29 cellular contexts compared by ENCODE assay signal in genomic region chr17:81802856-81803643, GRCh38. TPM values are rescaled to one million over a fixed set of nuclear protein-coding genes. Genes with fewer than 3 reads are reported as not detected.
DNase-seq lines count a peak whose midpoint lies in the region; ATAC-seq, FAIRE-seq and TF ChIP-seq lines count a peak whose summit lies in the region.
"Had no signal": no experiment of that assay in that cellular context is flagged by ENCODE, and none has a peak within 500 bp of the region (broad histone marks: within the 10 kb centered on the region; RNA-seq: fewer than 3 reads in every experiment).

No MANE protein-coding gene starts in this region.

- no peak for ATAC-seq in GM18907 (IDR thresholded peaks at IDR 0.05; ENCODE audit: unreplicated experiment)
- ATAC-seq in HG03460 (IDR thresholded peaks at IDR 0.05; ENCODE audit: unreplicated experiment) = no peak
- ATAC-seq: left colon; SK-N-SH treated with all-trans-retinoic acid at 6 μM for 48 hours; stimulated activated naive CD8-positive, alpha-beta T cell treated with anti-CD3 and anti-CD28 coated beads, Interleukin-15, Interleukin-2, amounts not matched to agents 100 U/mL and 50 U/mL, for 24 hours had no signal

- H3K27ac Mint-ChIP-seq in activated naive CD4-positive, alpha-beta T cell treated with anti-CD3 and anti-CD28 coated beads, Interleukin-2, amount 50 U/mL, for 24 hours = no peak overlapping the region
- no peak overlapping the region for H3K27ac Mint-ChIP-seq in mesothelial cell of epicardium
- H3K27ac Mint-ChIP-seq: memory B cell had no signal

- H3K36me3 ChIP-seq in WERI-Rb-1 = no peaks in the 10 kb centered on the region
- H3K36me3 ChIP-seq: right atrium auricular region had no signal

- H3K9me3 Mint-ChIP-seq in activated naive CD4-positive, alpha-beta T cell treated with anti-CD3 and anti-CD28 coated beads, Interleukin-2, amount 50 U/mL, for 24 hours = no peaks in the 10 kb centered on the region
- H3K9me3 Mint-ChIP-seq in mesothelial cell of epicardium = peaks cover 4% of the 10 kb centered on the region

- peaks cover 5% of the 10 kb centered on the region for H3K27me3 ChIP-seq in WERI-Rb-1 (ENCODE audit: insufficient read depth, low read depth, severe bottlenecking)

- no peak overlapping the region for H3K27ac ChIP-seq in WERI-Rb-1
- H3K27ac ChIP-seq: body of pancreas, right atrium auricular region had no signal

- H3K36me3 Mint-ChIP-seq in activated naive CD4-positive, alpha-beta T cell treated with anti-CD3 and anti-CD28 coated beads, Interleukin-2, amount 50 U/mL, for 24 hours = no peaks in the 10 kb centered on the region
- no peaks in the 10 kb centered on the region for H3K36me3 Mint-ChIP-seq in mesothelial cell of epicardium
- H3K36me3 Mint-ChIP-seq: memory B cell had no signal

- FAIRE-seq in urothelium cell line (lab: Jason Lieb, UNC) = peak; percentile 37

- peak overlapping the region; percentile 26 for H3K4me3 Mint-ChIP-seq in activated naive CD4-positive, alpha-beta T cell treated with anti-CD3 and anti-CD28 coated beads, Interleukin-2, amount 50 U/mL, for 24 hours
- peak overlapping the region; percentile 43 for H3K4me3 Mint-ChIP-seq in mesothelial cell of epicardium
- H3K4me3 Mint-ChIP-seq: memory B cell had no signal

- peak overlapping the region; percentile 37 for H3K4me3 ChIP-seq in WERI-Rb-1 (ENCODE audit: low read depth, low read length)
- H3K4me3 ChIP-seq: body of pancreas had no signal

- no peak for DNase-seq in activated naive CD4-positive, alpha-beta T cell treated with anti-CD3 and anti-CD28 coated beads, Interleukin-2, amount 50 U/mL, for 16 hours
- DNase-seq in WERI-Rb-1 (no peak), mesothelial cell of epicardium (ENCODE audit: low spot score in 2 of 2, unreplicated experiment in 2 of 2) (peak in 1 of 2 experiments; percentile 14), urothelium cell line (ENCODE audit: low spot score) (no peak), NOMO-1 (lab: John Stamatoyannopoulos, UW; ENCODE audit: unreplicated experiment in 2 of 2) (no peak)
- DNase-seq: activated CD4-positive, alpha-beta T cell treated with anti-CD3 and anti-CD28 coated beads, Interleukin-2, amount 50 U/mL, for 48 hours; activated CD4-positive, CD25-positive, alpha-beta regulatory T cell; body of pancreas; DMS79; HCEC 1CT; head of caudate nucleus; left colon; NCI-H1105; NCI-H2029; NCI-H2227 treated with DMSO at 0.1 percent for 48 hours; NCI-H748 treated with DMSO at 0.1 percent for 48 hours; stimulated activated CD4-positive, alpha-beta T cell treated with anti-CD3 and anti-CD28 coated beads, Interleukin-4, amount 100 ng/mL, for 24 hours; stimulated activated naive CD8-positive, alpha-beta T cell treated with anti-CD3 and anti-CD28 coated beads, Interleukin-15, Interleukin-2, amounts not matched to agents 100 U/mL and 50 U/mL, for 24 hours; T1000 had no signal

- H3K27me3 Mint-ChIP-seq in activated naive CD4-positive, alpha-beta T cell treated with anti-CD3 and anti-CD28 coated beads, Interleukin-2, amount 50 U/mL, for 24 hours = peaks cover 19% of the 10 kb centered on the region
- H3K27me3 Mint-ChIP-seq in mesothelial cell of epicardium (ENCODE audit: low read depth) = peaks cover 76% of the 10 kb centered on the region

- H3K4me1 Mint-ChIP-seq in activated naive CD4-positive, alpha-beta T cell treated with anti-CD3 and anti-CD28 coated beads, Interleukin-2, amount 50 U/mL, for 24 hours = no peaks in the 10 kb centered on the region
- H3K4me1 Mint-ChIP-seq in mesothelial cell of epicardium = peaks cover 6% of the 10 kb centered on the region
- H3K4me1 Mint-ChIP-seq: memory B cell had no signal

- TF ChIP-seq CTCF in WERI-Rb-1 (IDR thresholded peaks at IDR 0.05; ENCODE audit: low read depth, low read length) (no peak), mesothelial cell of epicardium (IDR thresholded peaks at IDR 0.05; ENCODE audit: unreplicated experiment) (no peak)

- peaks cover 13% of the 10 kb centered on the region for H3K9me3 ChIP-seq in WERI-Rb-1 (ENCODE audit: severe bottlenecking)
- H3K9me3 ChIP-seq: body of pancreas, right atrium auricular region had no signal

RNA-seq across cellular contexts. Expression of gene GCGR, which starts 0.9 kb away (rescaled TPM):
- total RNA-seq in mesothelial cell of epicardium = 0.18 to 0.74 TPM (median 0.66 TPM) in 3 replicates
- total RNA-seq: A172, cerebellum, epithelial cell of proximal tubule, osteocyte, right atrium auricular region had no signal

RNA-seq across cellular contexts. Expression of gene MCRIP1, which starts 30.0 kb away (rescaled TPM):
- 96.2 to 104 TPM (median 103 TPM) in 3 replicates for total RNA-seq in mesothelial cell of epicardium

RNA-seq across cellular contexts. Expression of gene PPP1R27, which starts 31.8 kb away (rescaled TPM):
- 0.35 TPM in 1 of 3 replicates, not detected in the others for total RNA-seq in mesothelial cell of epicardium
- total RNA-seq: A172, body of pancreas, cerebellum, left colon, right atrium auricular region had no signal

RNA-seq across cellular contexts. Expression of gene P4HB, which starts 57.3 kb away (rescaled TPM):
- total RNA-seq in mesothelial cell of epicardium = 405 to 433 TPM (median 421 TPM) in 3 replicates
